Comparison of ENCODE assay signal across 27 cellular contexts in genomic region chr13:36680918-36681317, GRCh38. TPM values are rescaled to one million over a fixed set of nuclear protein-coding genes. Genes with fewer than 3 reads are reported as not detected.
DNase-seq lines count a peak whose midpoint lies in the region; ATAC-seq and TF ChIP-seq lines count a peak whose summit lies in the region.
"Had no signal": no experiment of that assay in that cellular context is flagged by ENCODE, and none has a peak within 500 bp of the region (broad histone marks: within the 10 kb centered on the region; RNA-seq: fewer than 3 reads in every experiment).

No MANE protein-coding gene starts in this region.

- no peak for ATAC-seq in stimulated activated memory B cell treated with anti-CD40 and anti-IgM and Interleukin-4, amounts not matched to agents 10 μg/mL and 1 μg/mL and 100 μg/mL, for 72 hours
- ATAC-seq: activated CD8-positive, alpha-beta T cell treated with anti-CD3 and anti-CD28 coated beads, Interleukin-2, amount 10 ng/mL, durations not matched to agents 7 days and 5 days; naive thymus-derived CD4-positive, alpha-beta T cell; stimulated activated naive B cell treated with anti-CD40 and anti-IgM and Interleukin-4, amounts not matched to agents 10 μg/mL and 1 μg/mL and 100 μg/mL, for 72 hours had no signal

- TF ChIP-seq CTCF in astrocyte of the spinal cord (IDR thresholded peaks at IDR 0.05; ENCODE audit: low read depth, low read length) = no peak

- H3K4me1 Mint-ChIP-seq in stimulated activated memory B cell treated with anti-CD40 and anti-IgM and Interleukin-4, amounts not matched to agents 10 μg/mL and 1 μg/mL and 100 μg/mL, for 72 hours = no peaks in the 10 kb centered on the region
- H3K4me1 Mint-ChIP-seq: stimulated activated naive B cell treated with anti-CD40 and anti-IgM and Interleukin-4, amounts not matched to agents 10 μg/mL and 1 μg/mL and 100 μg/mL, for 72 hours had no signal

- in situ Hi-C loops in astrocyte of the spinal cord (cut with HindIII; ENCODE audit: low sequenced_read_pairs) = no loop called here

- no peaks in the 10 kb centered on the region for H3K36me3 Mint-ChIP-seq in stimulated activated memory B cell treated with anti-CD40 and anti-IgM and Interleukin-4, amounts not matched to agents 10 μg/mL and 1 μg/mL and 100 μg/mL, for 72 hours
- H3K36me3 Mint-ChIP-seq: naive thymus-derived CD4-positive, alpha-beta T cell; stimulated activated naive B cell treated with anti-CD40 and anti-IgM and Interleukin-4, amounts not matched to agents 10 μg/mL and 1 μg/mL and 100 μg/mL, for 72 hours had no signal

- no peak overlapping the region for H3K4me3 ChIP-seq in astrocyte of the spinal cord (ENCODE audit: low read depth, low read length)
- H3K4me3 ChIP-seq: MG63 had no signal

- peaks cover 1% of the 10 kb centered on the region for H3K27me3 Mint-ChIP-seq in stimulated activated memory B cell treated with anti-CD40 and anti-IgM and Interleukin-4, amounts not matched to agents 10 μg/mL and 1 μg/mL and 100 μg/mL, for 72 hours

- peak; percentile 71 for DNase-seq in DMS79 (lab: John Stamatoyannopoulos, UW)
- peak; percentile 56 for DNase-seq in astrocyte of the spinal cord (ENCODE audit: low read depth, low spot score)
- peak; percentile 9 for DNase-seq in medulla oblongata (ENCODE audit: extremely low spot score)
- peak; percentile 33 for DNase-seq in stromal cell of bone marrow (ENCODE audit: low read depth)
- DNase-seq in SKM-1 (lab: John Stamatoyannopoulos, UW; ENCODE audit: unreplicated experiment) = no peak
- DNase-seq in posterior vena cava (ENCODE audit: low spot score) = no peak
- DNase-seq: ACHN; activated CD8-positive, alpha-beta T cell treated with anti-CD3 and anti-CD28 coated beads, Interleukin-2, amount 10 ng/mL, durations not matched to agents 7 days and 5 days; activated naive CD4-positive, alpha-beta T cell treated with anti-CD3 and anti-CD28 coated beads, Interleukin-2, amount 50 U/mL, for 16 hours; amniotic stem cell; glutamatergic neuron; H9; islet precursor cell; KG1; MG63; midbrain; naive thymus-derived CD4-positive, alpha-beta T cell; NCI-H2081; NCI-H226; NCI-H69; stimulated activated naive B cell treated with anti-CD40 and anti-IgM and Interleukin-4, amounts not matched to agents 10 μg/mL and 1 μg/mL and 100 μg/mL, for 72 hours; SW 1271 had no signal

- no peak overlapping the region for H3K4me3 Mint-ChIP-seq in stimulated activated memory B cell treated with anti-CD40 and anti-IgM and Interleukin-4, amounts not matched to agents 10 μg/mL and 1 μg/mL and 100 μg/mL, for 72 hours
- H3K4me3 Mint-ChIP-seq: activated CD8-positive, alpha-beta T cell treated with anti-CD3 and anti-CD28 coated beads, Interleukin-2, amount 10 ng/mL, durations not matched to agents 7 days and 5 days; H9; naive thymus-derived CD4-positive, alpha-beta T cell; stimulated activated naive B cell treated with anti-CD40 and anti-IgM and Interleukin-4, amounts not matched to agents 10 μg/mL and 1 μg/mL and 100 μg/mL, for 72 hours had no signal

- H3K27ac Mint-ChIP-seq in stimulated activated memory B cell treated with anti-CD40 and anti-IgM and Interleukin-4, amounts not matched to agents 10 μg/mL and 1 μg/mL and 100 μg/mL, for 72 hours = no peak overlapping the region
- H3K27ac Mint-ChIP-seq: activated CD8-positive, alpha-beta T cell treated with anti-CD3 and anti-CD28 coated beads, Interleukin-2, amount 10 ng/mL, durations not matched to agents 7 days and 5 days; activated T-helper 2 cell treated with anti-CD3 and anti-CD28 coated beads, Interferon-gamma antibody, Interleukin-2, Interleukin-4, amounts not matched to agents 10 μg/mL and 5 μg/mL and 100 μg/mL, durations not matched to agents 14 hours and 24 hours and 36 hours; H9; naive thymus-derived CD4-positive, alpha-beta T cell; stimulated activated naive B cell treated with anti-CD40 and anti-IgM and Interleukin-4, amounts not matched to agents 10 μg/mL and 1 μg/mL and 100 μg/mL, for 72 hours had no signal

- no peaks in the 10 kb centered on the region for H3K9me3 Mint-ChIP-seq in stimulated activated memory B cell treated with anti-CD40 and anti-IgM and Interleukin-4, amounts not matched to agents 10 μg/mL and 1 μg/mL and 100 μg/mL, for 72 hours
- H3K9me3 Mint-ChIP-seq: activated T-helper 2 cell treated with anti-CD3 and anti-CD28 coated beads, Interferon-gamma antibody, Interleukin-2, Interleukin-4, amounts not matched to agents 10 μg/mL and 5 μg/mL and 100 μg/mL, durations not matched to agents 14 hours and 24 hours and 36 hours; H9; stimulated activated naive B cell treated with anti-CD40 and anti-IgM and Interleukin-4, amounts not matched to agents 10 μg/mL and 1 μg/mL and 100 μg/mL, for 72 hours had no signal

- intact Hi-C loops in posterior vena cava (cut with DNase I) = no loop called here

RNA-seq across cellular contexts. Expression of gene SERTM1, which starts 7.1 kb away (rescaled TPM):
- 1 to 10 TPM in 1 of 2 donors, under 1 TPM in 1; 0.48 to 4.3 TPM for total RNA-seq in posterior vena cava
- total RNA-seq: activated CD8-positive, alpha-beta T cell treated with anti-CD3 and anti-CD28 coated beads, Interleukin-2, amount 10 ng/mL, durations not matched to agents 7 days and 5 days; activated T-helper 2 cell treated with anti-CD3 and anti-CD28 coated beads, Interferon-gamma antibody, Interleukin-2, Interleukin-4, amounts not matched to agents 10 μg/mL and 5 μg/mL and 100 μg/mL, durations not matched to agents 14 hours and 24 hours and 36 hours; bronchial epithelial cell; fibroblast of villous mesenchyme; liver; naive thymus-derived CD4-positive, alpha-beta T cell had no signal

Comparison
In these comparisons a context has a peak if more than half of its experiments do, and no peak if none do; other contexts are left out.
1. DNase-seq: peak in DMS79 (single experiment), astrocyte of the spinal cord (single experiment), medulla oblongata (single experiment) and stromal cell of bone marrow (single experiment); none in SKM-1 (single experiment) and posterior vena cava (single experiment).